ENCODE assay signal across 38 cellular contexts in genomic region chr2:150346806-150347205, GRCh38.
"Had no signal": no experiment of that assay in that cellular context is flagged by ENCODE, and none has a peak within 500 bp of the region (broad histone marks: within the 10 kb centered on the region; RNA-seq: fewer than 3 reads in every experiment).

No MANE protein-coding gene starts in this region.

- H3K9me3 Mint-ChIP-seq: activated naive CD4-positive, alpha-beta T cell treated with anti-CD3 and anti-CD28 coated beads for 36 hours; activated naive CD8-positive, alpha-beta T cell treated with anti-CD3 and anti-CD28 coated beads for 36 hours; activated T-cell treated with anti-CD3 and anti-CD28 coated beads, Interleukin-2, amount 50 U/mL, for 4 hours; activated T-helper 1 cell treated with anti-CD3 and anti-CD28 coated beads, Interleukin-12 subunit alpha, Interleukin-12 subunit beta, Interleukin-2, Interleukin-4 antibody, amounts not matched to agents 30 ng/mL and 10 ng/mL and 1 ng/mL, durations not matched to agents 14 hours and 24 hours and 36 hours; T-helper 1 cell treated with Interleukin-12 subunit alpha and Interleukin-12 subunit beta and Interleukin-4 antibody, amounts not matched to agents 30 μg/mL and 1 μg/mL, for 36 hours; T-helper 2 cell treated with Interferon-gamma antibody and Interleukin-4, amounts not matched to agents 5 μg/mL and 100 μg/mL, for 36 hours had no signal

- H3K36me3 Mint-ChIP-seq: activated CD4-positive, alpha-beta memory T cell treated with anti-CD3 and anti-CD28 coated beads for 36 hours; activated naive CD4-positive, alpha-beta T cell treated with anti-CD3 and anti-CD28 coated beads, Interleukin-2, amount 50 U/mL, for 72 hours; activated naive CD8-positive, alpha-beta T cell treated with anti-CD3 and anti-CD28 coated beads for 36 hours; brain had no signal

- H3K27ac ChIP-seq: adrenal gland, ascending aorta, cardiac muscle cell, VCaP had no signal

- H3K4me3 ChIP-seq: adrenal gland, ascending aorta, cardiac muscle cell had no signal

- H3K27me3 Mint-ChIP-seq: activated B cell treated with CpG ODN at 0.5 μM for 24 hours; activated CD4-positive, alpha-beta memory T cell treated with anti-CD3 and anti-CD28 coated beads for 36 hours; activated CD4-positive, alpha-beta T cell treated with anti-CD3 and anti-CD28 coated beads, Interleukin-2, amount 10 ng/mL, durations not matched to agents 24 days and 14 days; activated CD8-positive, alpha-beta T cell treated with anti-CD3 and anti-CD28 coated beads for 36 hours; activated naive CD8-positive, alpha-beta T cell treated with anti-CD3 and anti-CD28 coated beads for 36 hours; activated T-helper 17 cell treated with anti-CD3 and anti-CD28 coated beads, Interleukin-2, amount 50 U/mL, for 72 hours; central memory CD8-positive, alpha-beta T cell had no signal

- H3K4me3 Mint-ChIP-seq: activated B cell treated with CpG ODN at 0.5 μM for 24 hours; activated CD4-positive, alpha-beta memory T cell treated with anti-CD3 and anti-CD28 coated beads for 36 hours; activated CD4-positive, alpha-beta T cell treated with anti-CD3 and anti-CD28 coated beads, Interleukin-2, amount 10 ng/mL, durations not matched to agents 24 days and 14 days; activated CD8-positive, alpha-beta T cell treated with anti-CD3 and anti-CD28 coated beads for 36 hours; activated naive CD4-positive, alpha-beta T cell treated with anti-CD3 and anti-CD28 coated beads for 36 hours; activated naive CD8-positive, alpha-beta T cell treated with anti-CD3 and anti-CD28 coated beads for 36 hours; activated T-cell treated with anti-CD3 and anti-CD28 coated beads, Interleukin-2, amount 50 U/mL, for 4 hours; activated T-cell treated with anti-CD3 and anti-CD28 coated beads, Interleukin-2, amount 50 U/mL, for 72 hours; activated T-helper 1 cell treated with anti-CD3 and anti-CD28 coated beads, Interleukin-12 subunit alpha, Interleukin-12 subunit beta, Interleukin-2, Interleukin-4 antibody, amounts not matched to agents 30 ng/mL and 10 ng/mL and 1 ng/mL, durations not matched to agents 14 hours and 24 hours and 36 hours; activated T-helper 17 cell treated with anti-CD3 and anti-CD28 coated beads, Interleukin-2, amount 50 U/mL, for 72 hours; brain; central memory CD8-positive, alpha-beta T cell; T-helper 1 cell treated with Interleukin-12 subunit alpha and Interleukin-12 subunit beta and Interleukin-4 antibody, amounts not matched to agents 30 μg/mL and 1 μg/mL, for 36 hours; T-helper 2 cell treated with Interferon-gamma antibody and Interleukin-4, amounts not matched to agents 5 μg/mL and 100 μg/mL, for 36 hours had no signal

- H3K36me3 ChIP-seq: adrenal gland, ascending aorta, cardiac muscle cell had no signal

- H3K4me1 Mint-ChIP-seq: activated B cell treated with CpG ODN at 0.5 μM for 24 hours; activated CD4-positive, alpha-beta T cell treated with anti-CD3 and anti-CD28 coated beads, Interleukin-2, amount 10 ng/mL, durations not matched to agents 24 days and 14 days; activated naive CD8-positive, alpha-beta T cell treated with anti-CD3 and anti-CD28 coated beads for 36 hours; activated T-helper 17 cell treated with anti-CD3 and anti-CD28 coated beads, Interleukin-2, amount 50 U/mL, for 72 hours; central memory CD8-positive, alpha-beta T cell had no signal

- DNase-seq: activated B cell treated with CpG ODN at 0.5 μM for 24 hours; activated CD4-positive, alpha-beta memory T cell treated with anti-CD3 and anti-CD28 coated beads for 36 hours; activated CD4-positive, alpha-beta T cell treated with anti-CD3 and anti-CD28 coated beads for 4 hours; activated CD4-positive, alpha-beta T cell treated with anti-CD3 and anti-CD28 coated beads, Interleukin-2, amount 10 ng/mL, durations not matched to agents 24 days and 14 days; activated CD4-positive, alpha-beta T cell treated with anti-CD3 and anti-CD28 coated beads, Interleukin-2, amount 50 U/mL, for 1 hour; activated CD4-positive, alpha-beta T cell treated with anti-CD3 and anti-CD28 coated beads, Interleukin-2, amount 50 U/mL, for 4 hours; activated CD4-positive, CD25-positive, alpha-beta regulatory T cell treated with anti-CD3 and anti-CD28 coated beads, Interleukin-2, amount 50 U/mL, for 72 hours; activated CD8-positive, alpha-beta memory T cell treated with anti-CD3 and anti-CD28 coated beads, Interleukin-2, amount 50 U/mL, for 4 hours; activated CD8-positive, alpha-beta T cell treated with anti-CD3 and anti-CD28 coated beads for 36 hours; activated effector memory CD4-positive, alpha-beta T cell treated with anti-CD3 and anti-CD28 coated beads, Interleukin-2, amount 50 U/mL, for 16 hours; activated gamma-delta T cell treated with Interleukin-2 at 50 U/mL for 16 hours; activated naive CD4-positive, alpha-beta T cell; activated naive CD4-positive, alpha-beta T cell treated with anti-CD3 and anti-CD28 coated beads for 36 hours; activated naive CD4-positive, alpha-beta T cell treated with anti-CD3 and anti-CD28 coated beads, Interleukin-2, amount 50 U/mL, for 16 hours; activated naive CD8-positive, alpha-beta T cell treated with anti-CD3 and anti-CD28 coated beads for 36 hours; activated T-cell treated with anti-CD3 and anti-CD28 coated beads for 4 hours; activated T-cell treated with anti-CD3 and anti-CD28 coated beads, Interleukin-2, amount 50 U/mL, for 1 hour; activated T-cell treated with anti-CD3 and anti-CD28 coated beads, Interleukin-2, amount 50 U/mL, for 4 hours; activated T-cell treated with anti-CD3 and anti-CD28 coated beads, Interleukin-2, amount 50 U/mL, for 72 hours; adrenal gland; amniotic stem cell; caudate nucleus; cerebellar nuclear complex; T-helper 1 cell; T-helper 2 cell; T-helper 9 cell had no signal

- FAIRE-seq: bronchial epithelial cell, TTC549 had no signal

- H3K27ac Mint-ChIP-seq: activated B cell treated with CpG ODN at 0.5 μM for 24 hours; activated CD4-positive, alpha-beta memory T cell treated with anti-CD3 and anti-CD28 coated beads for 36 hours; activated CD4-positive, alpha-beta T cell treated with anti-CD3 and anti-CD28 coated beads, Interleukin-2, amount 10 ng/mL, durations not matched to agents 24 days and 14 days; activated CD8-positive, alpha-beta T cell treated with anti-CD3 and anti-CD28 coated beads for 36 hours; activated naive CD4-positive, alpha-beta T cell treated with anti-CD3 and anti-CD28 coated beads for 36 hours; activated naive CD4-positive, alpha-beta T cell treated with anti-CD3 and anti-CD28 coated beads, Interleukin-2, amount 50 U/mL, for 72 hours; activated naive CD8-positive, alpha-beta T cell treated with anti-CD3 and anti-CD28 coated beads for 36 hours; activated T-cell treated with anti-CD3 and anti-CD28 coated beads, Interleukin-2, amount 50 U/mL, for 72 hours; activated T-helper 1 cell treated with anti-CD3 and anti-CD28 coated beads, Interleukin-12 subunit alpha, Interleukin-12 subunit beta, Interleukin-2, Interleukin-4 antibody, amounts not matched to agents 30 ng/mL and 10 ng/mL and 1 ng/mL, durations not matched to agents 14 hours and 24 hours and 36 hours; activated T-helper 17 cell treated with anti-CD3 and anti-CD28 coated beads, Interleukin-2, amount 50 U/mL, for 72 hours; brain; T-helper 1 cell treated with Interleukin-12 subunit alpha and Interleukin-12 subunit beta and Interleukin-4 antibody, amounts not matched to agents 30 μg/mL and 1 μg/mL, for 36 hours; T-helper 2 cell treated with Interferon-gamma antibody and Interleukin-4, amounts not matched to agents 5 μg/mL and 100 μg/mL, for 36 hours had no signal

- H3K9me3 ChIP-seq: adrenal gland, ascending aorta had no signal

- H3K27me3 ChIP-seq: adrenal gland, ascending aorta, cardiac muscle cell had no signal

- H3K4me1 ChIP-seq: ascending aorta had no signal
